Comparison of ENCODE assay signal across 29 cellular contexts in the genomic region with DNA sequence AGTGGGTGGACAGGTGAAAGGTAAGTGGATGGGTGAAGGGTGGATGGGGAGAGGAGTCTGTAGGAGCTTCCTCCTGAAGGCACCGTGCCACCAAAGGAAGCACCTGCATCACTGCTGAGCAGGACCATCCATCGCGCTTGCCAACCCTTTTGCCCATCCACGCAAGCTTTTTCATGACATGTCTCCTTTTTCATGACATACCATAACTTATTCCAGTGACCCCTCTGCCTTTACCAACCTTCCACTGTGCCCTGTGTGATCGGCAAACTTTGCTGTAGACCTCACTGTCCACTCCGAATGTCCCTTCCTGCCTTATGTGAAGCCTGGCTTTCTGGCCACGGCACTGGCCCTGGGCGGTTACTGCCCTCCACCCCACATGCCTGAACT. TPM values are rescaled to one million over a fixed set of nuclear protein-coding genes. Genes with fewer than 3 reads are reported as not detected.
"Had no signal": no experiment of that assay in that cellular context is flagged by ENCODE, and none has a peak within 500 bp of the region (broad histone marks: within the 10 kb centered on the region; RNA-seq: fewer than 3 reads in every experiment).

No MANE protein-coding gene starts in this region.

- H3K27me3 Mint-ChIP-seq: activated CD4-positive, alpha-beta memory T cell treated with anti-CD3 and anti-CD28 coated beads, Interleukin-2, amount 10 ng/mL, durations not matched to agents 7 days and 5 days; effector memory CD8-positive, alpha-beta T cell had no signal

- H3K4me3 Mint-ChIP-seq: activated CD4-positive, alpha-beta memory T cell treated with anti-CD3 and anti-CD28 coated beads, Interleukin-2, amount 10 ng/mL, durations not matched to agents 7 days and 5 days; activated naive CD8-positive, alpha-beta T cell treated with anti-CD3 and anti-CD28 coated beads, Interleukin-2, amount 50 U/mL, for 24 hours; activated T-helper 1 cell treated with anti-CD3 and anti-CD28 coated beads, Interleukin-12 subunit alpha, Interleukin-12 subunit beta, Interleukin-2, Interleukin-4 antibody, amounts not matched to agents 30 ng/mL and 10 ng/mL and 1 ng/mL, durations not matched to agents 14 hours and 24 hours and 36 hours; effector memory CD8-positive, alpha-beta T cell; immature natural killer cell; memory B cell; nephron progenitor cell; T-cell had no signal

- H3K4me3 ChIP-seq: colonic mucosa, dorsolateral prefrontal cortex, esophagus muscularis mucosa, hepatocyte, left ventricle myocardium inferior, right lobe of liver, stomach, suprapubic skin, tibial nerve had no signal

- H3K27ac Mint-ChIP-seq: activated CD4-positive, alpha-beta memory T cell treated with anti-CD3 and anti-CD28 coated beads, Interleukin-2, amount 10 ng/mL, durations not matched to agents 7 days and 5 days; activated naive CD8-positive, alpha-beta T cell treated with anti-CD3 and anti-CD28 coated beads, Interleukin-2, amount 50 U/mL, for 24 hours; activated T-helper 1 cell treated with anti-CD3 and anti-CD28 coated beads, Interleukin-12 subunit alpha, Interleukin-12 subunit beta, Interleukin-2, Interleukin-4 antibody, amounts not matched to agents 30 ng/mL and 10 ng/mL and 1 ng/mL, durations not matched to agents 14 hours and 24 hours and 36 hours; effector memory CD8-positive, alpha-beta T cell; immature natural killer cell; memory B cell; nephron progenitor cell; stimulated activated memory B cell treated with anti-CD40 and anti-IgM and Interleukin-4, amounts not matched to agents 10 μg/mL and 1 μg/mL and 100 μg/mL, for 72 hours; T-cell had no signal

- H3K36me3 ChIP-seq: colonic mucosa, esophagus muscularis mucosa, left ventricle myocardium inferior, right lobe of liver, stomach, suprapubic skin, tibial nerve, WERI-Rb-1 had no signal

- DNase-seq: activated CD4-positive, alpha-beta memory T cell treated with anti-CD3 and anti-CD28 coated beads, Interleukin-2, amount 10 ng/mL, durations not matched to agents 7 days and 5 days; activated gamma-delta T cell; activated naive CD4-positive, alpha-beta T cell treated with anti-CD3 and anti-CD28 coated beads, Interleukin-2, amount 50 U/mL, for 16 hours; activated naive CD8-positive, alpha-beta T cell treated with anti-CD3 and anti-CD28 coated beads, Interleukin-2, amount 50 U/mL, for 24 hours; anterior cingulate cortex; colonic mucosa; effector memory CD8-positive, alpha-beta T cell; immature natural killer cell; nephron progenitor cell; nucleus accumbens; small intestine; stimulated activated CD4-positive, alpha-beta T cell treated with anti-CD3 and anti-CD28 coated beads, Interleukin-2, amount 100 ng/mL, for 24 hours; stomach; T-cell; WERI-Rb-1 had no signal

- H3K4me2 ChIP-seq: hepatocyte had no signal

- H3K4me1 Mint-ChIP-seq: activated CD4-positive, alpha-beta memory T cell treated with anti-CD3 and anti-CD28 coated beads, Interleukin-2, amount 10 ng/mL, durations not matched to agents 7 days and 5 days; activated naive CD8-positive, alpha-beta T cell treated with anti-CD3 and anti-CD28 coated beads, Interleukin-2, amount 50 U/mL, for 24 hours; immature natural killer cell had no signal

- FAIRE-seq: frontal cortex, small intestine, TTC549, urothelium cell line had no signal

- ATAC-seq: activated naive CD8-positive, alpha-beta T cell treated with anti-CD3 and anti-CD28 coated beads, Interleukin-2, amount 50 U/mL, for 24 hours; effector memory CD8-positive, alpha-beta T cell; stimulated activated memory B cell treated with anti-CD40 and anti-IgM and Interleukin-4, amounts not matched to agents 10 μg/mL and 1 μg/mL and 100 μg/mL, for 72 hours; T-cell had no signal

- H3K4me1 ChIP-seq: colonic mucosa, parathyroid adenoma, right lobe of liver, stomach, suprapubic skin, tibial nerve had no signal

- H3K27ac ChIP-seq: colonic mucosa, dorsolateral prefrontal cortex, esophagus muscularis mucosa, hepatocyte, left ventricle myocardium inferior, parathyroid adenoma, right lobe of liver, stomach, suprapubic skin, tibial nerve, WERI-Rb-1 had no signal

- H3K27me3 ChIP-seq: colonic mucosa, hepatocyte, right lobe of liver, tibial nerve had no signal

- H3K79me2 ChIP-seq: hepatocyte, parathyroid adenoma had no signal

- H3K9me3 ChIP-seq: colonic mucosa, esophagus muscularis mucosa, left ventricle myocardium inferior, right lobe of liver, stomach, suprapubic skin had no signal

- H2AFZ ChIP-seq: hepatocyte, parathyroid adenoma had no signal

- H3K9me3 Mint-ChIP-seq: activated CD4-positive, alpha-beta memory T cell treated with anti-CD3 and anti-CD28 coated beads, Interleukin-2, amount 10 ng/mL, durations not matched to agents 7 days and 5 days; activated naive CD8-positive, alpha-beta T cell treated with anti-CD3 and anti-CD28 coated beads, Interleukin-2, amount 50 U/mL, for 24 hours; activated T-helper 1 cell treated with anti-CD3 and anti-CD28 coated beads, Interleukin-12 subunit alpha, Interleukin-12 subunit beta, Interleukin-2, Interleukin-4 antibody, amounts not matched to agents 30 ng/mL and 10 ng/mL and 1 ng/mL, durations not matched to agents 14 hours and 24 hours and 36 hours; effector memory CD8-positive, alpha-beta T cell; nephron progenitor cell; T-cell had no signal

- H3K36me3 Mint-ChIP-seq: immature natural killer cell; stimulated activated memory B cell treated with anti-CD40 and anti-IgM and Interleukin-4, amounts not matched to agents 10 μg/mL and 1 μg/mL and 100 μg/mL, for 72 hours; T-cell had no signal

- H3K9ac ChIP-seq: parathyroid adenoma had no signal

RNA-seq across cellular contexts. Expression of a gene that starts 44.7 kb away (rescaled TPM):
- total RNA-seq: activated CD4-positive, alpha-beta memory T cell treated with anti-CD3 and anti-CD28 coated beads, Interleukin-2, amount 10 ng/mL, durations not matched to agents 7 days and 5 days; activated T-helper 1 cell treated with anti-CD3 and anti-CD28 coated beads, Interleukin-12 subunit alpha, Interleukin-12 subunit beta, Interleukin-2, Interleukin-4 antibody, amounts not matched to agents 30 ng/mL and 10 ng/mL and 1 ng/mL, durations not matched to agents 14 hours and 24 hours and 36 hours; frontal cortex; hepatocyte; left ventricle myocardium inferior; tibial nerve had no signal
